Comparison of ENCODE assay signal across 23 cellular contexts in the genomic region with DNA sequence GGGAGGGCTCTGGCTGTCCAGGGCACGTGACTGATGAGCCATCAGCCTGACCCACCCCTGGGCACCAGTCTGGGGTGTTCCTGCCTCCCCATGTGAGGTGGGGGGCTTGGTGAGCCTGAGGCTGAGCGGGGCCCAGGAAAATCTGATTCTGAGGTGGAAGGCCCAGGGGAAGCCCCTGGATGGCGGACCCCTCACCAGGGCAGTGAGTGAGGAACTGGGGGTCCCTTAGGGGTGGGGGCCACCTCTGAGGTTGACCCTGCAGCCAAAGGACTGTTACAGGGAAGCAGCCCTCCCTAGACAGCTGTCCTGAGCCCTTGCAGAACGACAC.
A peak's percentile ranks its signal among the peaks of the same experiment; 100 is the strongest.
DNase-seq lines count a peak whose midpoint lies in the region; ATAC-seq and TF ChIP-seq lines count a peak whose summit lies in the region.
"Had no signal": no experiment of that assay in that cellular context is flagged by ENCODE, and none has a peak within 500 bp of the region (broad histone marks: within the 10 kb centered on the region; RNA-seq: fewer than 3 reads in every experiment).

No MANE protein-coding gene starts in this region.

- no CpG with 5 or more reads among the region's 4 CpGs for WGBS in neuronal stem cell (ENCODE audit: extremely low coverage in 2 of 2, insufficient read length in 2 of 2, insufficient replicate concordance in 1 of 2), 2 donors
- no CpG with 5 or more reads among the region's 4 CpGs for WGBS in H9 (ENCODE audit: extremely low coverage, insufficient read length, low lambda C conversion rate)

- H3K79me1 ChIP-seq in neuronal stem cell (ENCODE audit: low read depth, low read length): no peaks in the 10 kb centered on the region
- no peaks in the 10 kb centered on the region for H3K79me1 ChIP-seq in H9 (ENCODE audit: insufficient read depth, low read depth, low read length, poor library complexity, severe bottlenecking)

- H2BK120ac ChIP-seq in neuronal stem cell (ENCODE audit: low read depth, low read length) (peak overlapping the region; percentile 4), H9 (ENCODE audit: low read depth, low read length, poor library complexity, severe bottlenecking) (no peak overlapping the region)

- no peak for TF ChIP-seq POLR2A in vagina (IDR thresholded peaks at IDR 0.05)

- no peak overlapping the region for H3K56ac ChIP-seq in H9 (ENCODE audit: insufficient read length, low read depth, low read length)

- peaks cover 2% of the 10 kb centered on the region; the same call in 1 of the 2 replicates for H3K27me3 Mint-ChIP-seq in H9 (ENCODE audit: low read depth)

- H3K4me2 ChIP-seq in neuronal stem cell (ENCODE audit: insufficient read depth, low read length, poor library complexity, severe bottlenecking): no peak overlapping the region
- H3K4me2 ChIP-seq in H9 (ENCODE audit: insufficient read depth, insufficient read length, low read length): no peak overlapping the region
- H3K4me2 ChIP-seq: GM23338 had no signal

- H3K14ac ChIP-seq in neuronal stem cell (ENCODE audit: low read length) (no peak overlapping the region), H9 (ENCODE audit: insufficient read depth, low read length) (no peak overlapping the region)

- no peaks in the 10 kb centered on the region for H4K20me1 ChIP-seq in H9 (ENCODE audit: control insufficient read depth, insufficient read depth, insufficient read length)

- TF ChIP-seq CTCF in VCaP (conservative IDR thresholded peaks at IDR 0.05) (no peak), vagina (IDR thresholded peaks at IDR 0.05) (no peak), H9 (conservative IDR thresholded peaks at IDR 0.05) (no peak)

- peak overlapping the region; percentile 11 for H3K18ac ChIP-seq in neuronal stem cell (ENCODE audit: low read length)
- no peak overlapping the region for H3K18ac ChIP-seq in H9 (ENCODE audit: insufficient read length, low read depth, low read length)

- no peaks in the 10 kb centered on the region for H3K79me2 ChIP-seq in H9 (ENCODE audit: insufficient read depth, low read length)

- H3K27ac Mint-ChIP-seq in H9: no peak overlapping the region

- H3K9me3 Mint-ChIP-seq in H9: no peaks in the 10 kb centered on the region
- H3K9me3 Mint-ChIP-seq: GM23338 had no signal

- intact Hi-C loops in Right ventricle myocardium superior (cut with DNase I): no loop called here
- intact Hi-C loops in left cardiac atrium (cut with DNase I): no loop called here
- intact Hi-C loops in vagina (cut with DNase I): no loop called here
- intact Hi-C loops in left colon (cut with DNase I, micrococcal nuclease): no loop called here

- peak overlapping the region; percentile 79 for H2AK5ac ChIP-seq in neuronal stem cell (ENCODE audit: low read depth, low read length)
- no peak overlapping the region for H2AK5ac ChIP-seq in H9 (ENCODE audit: insufficient read length, low read length)

- H2BK12ac ChIP-seq in neuronal stem cell (ENCODE audit: low read length) (no peak overlapping the region), H9 (ENCODE audit: insufficient read length, low read depth, low read length) (no peak overlapping the region)

- no peak overlapping the region for H2AFZ ChIP-seq in neuronal stem cell (ENCODE audit: low read length)
- H2AFZ ChIP-seq in H9 (ENCODE audit: low read length): no peak overlapping the region
- H2AFZ ChIP-seq: GM23338 had no signal

- no peak overlapping the region for H2BK20ac ChIP-seq in H9 (ENCODE audit: low read depth, low read length, poor library complexity, severe bottlenecking)

- H3T11ph ChIP-seq in H9 (ENCODE audit: low read length): no peak overlapping the region

- ATAC-seq in Right ventricle myocardium superior (ENCODE audit: poor library complexity): no peak
- ATAC-seq in left cardiac atrium: no peak
- ATAC-seq in left colon: no peak
- ATAC-seq in GM19397 (IDR thresholded peaks at IDR 0.05; ENCODE audit: unreplicated experiment): no peak
- ATAC-seq: GM23338, HCT116 had no signal

- H4K91ac ChIP-seq in neuronal stem cell (ENCODE audit: low read depth, low read length, poor library complexity) (no peak overlapping the region), H9 (ENCODE audit: insufficient read length, low read depth, low read length) (no peak overlapping the region)

- H3K36me3 ChIP-seq in neuronal stem cell (replicated peaks in 1 of 2; ENCODE audit: control insufficient read depth in 2 of 2, insufficient read depth in 2 of 2, low read length in 2 of 2): no peaks in the 10 kb centered on the region
- no peaks in the 10 kb centered on the region for H3K36me3 ChIP-seq in vagina
- H3K36me3 ChIP-seq: Peyer's patch, SJSA1 had no signal

- H3K27me3 ChIP-seq in neuronal stem cell (ENCODE audit: control insufficient read depth in 3 of 3, insufficient read depth in 3 of 3, low read depth in 1 of 3, low read length in 3 of 3) (peaks cover 0 to 44% (median 0%) of the 10 kb centered on the region in 3 experiments), vagina (no peaks in the 10 kb centered on the region), H9 (ENCODE audit: insufficient read depth, low read length) (no peaks in the 10 kb centered on the region)
- H3K27me3 ChIP-seq: Peyer's patch, SJSA1 had no signal

- H3K4me3 ChIP-seq in neuronal stem cell (ENCODE audit: low read length in 2 of 2) (no peak overlapping the region), vagina (no peak overlapping the region)
- H3K4me3 ChIP-seq: GM23338, Peyer's patch, SJSA1 had no signal

- H3K4me1 ChIP-seq in neuronal stem cell (ENCODE audit: control insufficient read depth in 2 of 2, insufficient read depth in 1 of 2, low read depth in 1 of 2, low read length in 2 of 2) (peaks cover 11 to 16% of the 10 kb centered on the region in 2 donors), vagina (peaks cover 34% of the 10 kb centered on the region), H9 (ENCODE audit: insufficient read depth, low read length) (no peaks in the 10 kb centered on the region)

- H2BK15ac ChIP-seq in neuronal stem cell (ENCODE audit: low read length): no peak overlapping the region
- H2BK15ac ChIP-seq in H9 (ENCODE audit: low read depth, low read length): no peak overlapping the region

- H3K4me3 Mint-ChIP-seq in H9: no peak overlapping the region
- H3K4me3 Mint-ChIP-seq: CD14-positive monocyte, GM23338 had no signal

- no peaks in the 10 kb centered on the region for H3K23me2 ChIP-seq in H9 (ENCODE audit: insufficient read length, low read depth, low read length, poor library complexity, severe bottlenecking)

- H4K8ac ChIP-seq in neuronal stem cell (ENCODE audit: low read depth, low read length): no peak overlapping the region
- no peak overlapping the region for H4K8ac ChIP-seq in H9 (replicated peaks; ENCODE audit: insufficient read length, low read depth, low read length)

- H3K9ac ChIP-seq in neuronal stem cell (ENCODE audit: low read depth, low read length, poor library complexity) (no peak overlapping the region), H9 (ENCODE audit: extremely low read depth, insufficient read length, low read length) (no peak overlapping the region)

- H4K5ac ChIP-seq in H9 (ENCODE audit: insufficient read length, low read depth, low read length): no peak overlapping the region

- peaks cover 8 to 29% of the 10 kb centered on the region in 2 experiments for H3K4me1 Mint-ChIP-seq in H9

- peak overlapping the region; percentile 34 for H3K27ac ChIP-seq in VCaP
- no peak overlapping the region for H3K27ac ChIP-seq in neuronal stem cell (replicated peaks; ENCODE audit: low read length)
- peak overlapping the region; percentile 46 for H3K27ac ChIP-seq in vagina
- H3K27ac ChIP-seq in H9 (ENCODE audit: insufficient read length, low read depth, low read length): no peak overlapping the region
- H3K27ac ChIP-seq: SJSA1 had no signal

- H3K36me3 Mint-ChIP-seq in H9 (ENCODE audit: insufficient read depth in 1 of 3, low read depth in 3 of 3): peaks cover 0 to 2% (median 0%) of the 10 kb centered on the region in 3 experiments; a peak in 1 of 7 replicates
- H3K36me3 Mint-ChIP-seq: CD14-positive monocyte had no signal

- H3K23ac ChIP-seq in neuronal stem cell (ENCODE audit: low read depth, low read length, poor library complexity): no peak overlapping the region
- H3K23ac ChIP-seq in H9 (ENCODE audit: insufficient read length, low read depth, low read length): no peak overlapping the region

- DNase-seq in Right ventricle myocardium superior: peak; percentile 11
- DNase-seq in left cardiac atrium: no peak
- DNase-seq in neuronal stem cell (ENCODE audit: low spot score): no peak
- no peak for DNase-seq in vagina (ENCODE audit: extremely low spot score in 2 of 2)
- no peak for DNase-seq in left colon
- no peak for DNase-seq in H9
- DNase-seq: 8988T, DMS53, GDM1, Kasumi-1, NCI-H1694, NCI-H2081, NCI-H2171, NCI-H345, NCI-H524 treated with DMSO at 0.1 percent for 48 hours, NCI-H82, Peyer's patch had no signal

- H3K9me3 ChIP-seq in neuronal stem cell (replicated peaks in 1 of 2; ENCODE audit: control insufficient read depth in 2 of 2, insufficient read depth in 1 of 2, low read depth in 1 of 2, low read length in 2 of 2) (no peaks in the 10 kb centered on the region), vagina (no peaks in the 10 kb centered on the region), H9 (ENCODE audit: control insufficient read depth, low read depth, low read length) (no peaks in the 10 kb centered on the region)
- H3K9me3 ChIP-seq: Peyer's patch, SJSA1 had no signal

- no peak overlapping the region for H2BK5ac ChIP-seq in neuronal stem cell (ENCODE audit: low read length)
- no peak overlapping the region for H2BK5ac ChIP-seq in H9 (ENCODE audit: insufficient read length, low read length)

- H3K4ac ChIP-seq in neuronal stem cell (ENCODE audit: low read length) (no peak overlapping the region), H9 (ENCODE audit: low read depth, low read length) (no peak overlapping the region)

Comparison
In these comparisons a context has a peak if more than half of its experiments do, and no peak if none do; other contexts are left out.
1. H3K27ac ChIP-seq: peak in VCaP (single experiment) and vagina (single experiment); none in neuronal stem cell (single experiment) and H9 (single experiment).